Comparison of ENCODE assay signal across 1 cellular context in genomic region chr10:42648512-42648911, GRCh38.
TF ChIP-seq lines count a peak whose summit lies in the region.

No MANE protein-coding gene starts in this region.

TF ChIP-seq in K562, 482 proteins besides CTCF, POLR2A, EP300 and RAD21 (continued from another document):
- TF ChIP-seq ZNF318 (IDR thresholded peaks at IDR 0.05; ENCODE audit: borderline replicate concordance in 1 of 2, low read depth in 1 of 2) (no peak), PKNOX1 (IDR thresholded peaks at IDR 0.05) (peak; percentile 81), MEIS2 (IDR thresholded peaks at IDR 0.05; ENCODE audit: partially characterized antibody) (peak; percentile 83)
